ENCODE assay signal across 10 cellular contexts in the genomic region with DNA sequence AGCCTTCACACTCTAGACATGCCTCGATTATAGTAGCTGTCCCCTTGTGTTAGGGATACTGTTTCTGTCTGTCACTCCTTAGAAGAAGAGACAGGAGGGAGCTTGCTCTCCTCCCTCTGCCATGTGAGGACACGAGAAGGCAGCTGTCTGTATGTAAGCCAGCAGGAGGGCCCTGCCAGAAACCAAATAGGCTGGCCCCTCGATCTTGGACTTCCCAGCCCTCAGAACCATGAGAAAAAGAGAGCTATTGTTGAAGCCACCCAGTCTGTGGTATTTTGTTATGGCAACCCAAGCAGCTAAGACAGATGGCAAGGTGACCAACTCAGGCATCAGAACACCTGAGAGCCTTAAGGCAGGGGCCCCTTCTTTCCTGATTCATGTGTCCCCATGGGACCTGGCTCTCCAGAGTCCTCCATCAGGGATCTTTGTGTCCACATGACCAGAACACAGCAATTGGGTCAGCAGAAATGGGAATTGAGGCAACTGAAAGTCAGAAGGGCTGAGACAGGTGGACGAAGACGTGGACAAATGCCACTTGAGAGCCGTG.
DNase-seq lines count a peak whose midpoint lies in the region; ATAC-seq and TF ChIP-seq lines count a peak whose summit lies in the region.
"Had no signal": no experiment of that assay in that cellular context is flagged by ENCODE, and none has a peak within 500 bp of the region (broad histone marks: within the 10 kb centered on the region; RNA-seq: fewer than 3 reads in every experiment).

No MANE protein-coding gene starts in this region.

- TF ChIP-seq POLR2A in gastrocnemius medialis (IDR thresholded peaks at IDR 0.05), result no peak

- H3K9me3 Mint-ChIP-seq in activated naive CD4-positive, alpha-beta T cell treated with anti-CD3 and anti-CD28 coated beads, Interleukin-2, amount 50 U/mL, for 72 hours, result no peaks in the 10 kb centered on the region
- H3K9me3 Mint-ChIP-seq in activated T-helper 2 cell treated with anti-CD3 and anti-CD28 coated beads, Interferon-gamma antibody, Interleukin-2, Interleukin-4, amounts not matched to agents 10 μg/mL and 5 μg/mL and 100 μg/mL, durations not matched to agents 14 hours and 24 hours and 36 hours, result no peaks in the 10 kb centered on the region

- peaks cover 71% of the 10 kb centered on the region for H3K4me1 Mint-ChIP-seq in activated T-helper 2 cell treated with anti-CD3 and anti-CD28 coated beads, Interferon-gamma antibody, Interleukin-2, Interleukin-4, amounts not matched to agents 10 μg/mL and 5 μg/mL and 100 μg/mL, durations not matched to agents 14 hours and 24 hours and 36 hours (ENCODE audit: low read depth)

- TF ChIP-seq CTCF in lower lobe of right lung (IDR thresholded peaks at IDR 0.05) (no peak), gastrocnemius medialis (IDR thresholded peaks at IDR 0.05 in 4 of 5, conservative IDR thresholded peaks at IDR 0.05 in 1 of 5) (no peak)

- peak overlapping the region; percentile 78 to 88 for H3K27ac Mint-ChIP-seq in activated naive CD4-positive, alpha-beta T cell treated with anti-CD3 and anti-CD28 coated beads, Interleukin-2, amount 50 U/mL, for 72 hours
- peak overlapping the region; percentile 92 for H3K27ac Mint-ChIP-seq in activated T-helper 2 cell treated with anti-CD3 and anti-CD28 coated beads, Interferon-gamma antibody, Interleukin-2, Interleukin-4, amounts not matched to agents 10 μg/mL and 5 μg/mL and 100 μg/mL, durations not matched to agents 14 hours and 24 hours and 36 hours

- H3K4me1 ChIP-seq in mesodermal cell (ENCODE audit: control insufficient read depth, insufficient read depth, low read length, poor library complexity, severe bottlenecking) (peaks cover 36% of the 10 kb centered on the region), lower lobe of right lung (peaks cover 58% of the 10 kb centered on the region), gastrocnemius medialis (peaks cover 46 to 51% of the 10 kb centered on the region in 2 donors)

- intact Hi-C loops in activated T-helper 2 cell treated with anti-CD3 and anti-CD28 coated beads, Interferon-gamma antibody, Interleukin-2, Interleukin-4, amounts not matched to agents 10 μg/mL and 5 μg/mL and 100 μg/mL, durations not matched to agents 14 hours and 24 hours and 36 hours (cut with micrococcal nuclease), result loop anchor here (2.0 kb wide), 2 partner anchors 19 to 167 kb away; no protein-coding TSS in a partner anchor
- intact Hi-C loops in lower lobe of right lung (cut with DNase I) (no loop called here), gastrocnemius medialis (cut with DNase I; ENCODE audit: low total_unique reads) (no loop called here)

- no peaks in the 10 kb centered on the region for H3K27me3 ChIP-seq in lower lobe of right lung (ENCODE audit: low read depth)
- no peaks in the 10 kb centered on the region for H3K27me3 ChIP-seq in gastrocnemius medialis

- H3K27me3 Mint-ChIP-seq in activated T-helper 2 cell treated with anti-CD3 and anti-CD28 coated beads, Interferon-gamma antibody, Interleukin-2, Interleukin-4, amounts not matched to agents 10 μg/mL and 5 μg/mL and 100 μg/mL, durations not matched to agents 14 hours and 24 hours and 36 hours (ENCODE audit: low read depth), result no peaks in the 10 kb centered on the region

- H3K27ac ChIP-seq in mesodermal cell (ENCODE audit: low read depth, low read length, severe bottlenecking) (peak overlapping the region; percentile 80), lower lobe of right lung (no peak overlapping the region), gastrocnemius medialis (no peak overlapping the region)

- no peak overlapping the region for H3K4me3 ChIP-seq in mesodermal cell (ENCODE audit: extremely low read depth, insufficient read depth, low read length, poor library complexity, severe bottlenecking)
- no peak overlapping the region for H3K4me3 ChIP-seq in lower lobe of right lung
- H3K4me3 ChIP-seq in gastrocnemius medialis, result no peak overlapping the region

- in situ Hi-C loops in gastrocnemius medialis (cut with MboI; ENCODE audit: low sequenced_read_pairs in 4 of 4), result no loop called here

- no peaks in the 10 kb centered on the region for H3K9me3 ChIP-seq in mesodermal cell (ENCODE audit: control insufficient read depth, low read length)
- H3K9me3 ChIP-seq in lower lobe of right lung, result no peaks in the 10 kb centered on the region
- H3K9me3 ChIP-seq in gastrocnemius medialis, result no peaks in the 10 kb centered on the region

- peak overlapping the region; percentile 71 for H3K4me3 Mint-ChIP-seq in activated T-helper 2 cell treated with anti-CD3 and anti-CD28 coated beads, Interferon-gamma antibody, Interleukin-2, Interleukin-4, amounts not matched to agents 10 μg/mL and 5 μg/mL and 100 μg/mL, durations not matched to agents 14 hours and 24 hours and 36 hours (ENCODE audit: low read depth)

- no peaks in the 10 kb centered on the region for H3K36me3 Mint-ChIP-seq in activated naive CD4-positive, alpha-beta T cell treated with anti-CD3 and anti-CD28 coated beads, Interleukin-2, amount 50 U/mL, for 72 hours
- peaks cover 30% of the 10 kb centered on the region for H3K36me3 Mint-ChIP-seq in activated T-helper 2 cell treated with anti-CD3 and anti-CD28 coated beads, Interferon-gamma antibody, Interleukin-2, Interleukin-4, amounts not matched to agents 10 μg/mL and 5 μg/mL and 100 μg/mL, durations not matched to agents 14 hours and 24 hours and 36 hours (ENCODE audit: low read depth)

- peaks cover 32% of the 10 kb centered on the region for H3K36me3 ChIP-seq in mesodermal cell (ENCODE audit: control insufficient read depth, insufficient read depth, low read length)
- no peaks in the 10 kb centered on the region for H3K36me3 ChIP-seq in lower lobe of right lung
- H3K36me3 ChIP-seq in gastrocnemius medialis, result no peaks in the 10 kb centered on the region

- no peak for DNase-seq in activated naive CD4-positive, alpha-beta T cell treated with anti-CD3 and anti-CD28 coated beads, Interleukin-2, amount 50 U/mL, for 72 hours (ENCODE audit: low spot score in 2 of 2)
- DNase-seq in activated naive CD4-positive, alpha-beta T cell treated with anti-CD3 and anti-CD28 coated beads, Interleukin-2, amount 50 U/mL, for 16 hours, result no peak
- DNase-seq in activated T-helper 2 cell treated with anti-CD3 and anti-CD28 coated beads, Interferon-gamma antibody, Interleukin-2, Interleukin-4, amounts not matched to agents 10 μg/mL and 5 μg/mL and 100 μg/mL, durations not matched to agents 14 hours and 24 hours and 36 hours (ENCODE audit: low spot score), result no peak
- no peak for DNase-seq in lower lobe of right lung
- DNase-seq in NCI-H1092 (lab: John Stamatoyannopoulos, UW), result no peak
- DNase-seq in 8988T, result no peak
- DNase-seq in gastrocnemius medialis, result no peak
- DNase-seq: effector CD8-positive, alpha-beta T cell; SW 1271 had no signal

- no peak for ATAC-seq in activated naive CD4-positive, alpha-beta T cell treated with anti-CD3 and anti-CD28 coated beads, Interleukin-2, amount 50 U/mL, for 72 hours
- ATAC-seq in lower lobe of right lung, result no peak
- ATAC-seq in gastrocnemius medialis, result no peak

- 95% methylated on average over 5 to 6 of the region's 6 CpGs for WGBS in mesodermal cell (ENCODE audit: insufficient coverage in 2 of 2), 2 experiments
